ENCODE assay signal across 1 cellular context in the genomic region with DNA sequence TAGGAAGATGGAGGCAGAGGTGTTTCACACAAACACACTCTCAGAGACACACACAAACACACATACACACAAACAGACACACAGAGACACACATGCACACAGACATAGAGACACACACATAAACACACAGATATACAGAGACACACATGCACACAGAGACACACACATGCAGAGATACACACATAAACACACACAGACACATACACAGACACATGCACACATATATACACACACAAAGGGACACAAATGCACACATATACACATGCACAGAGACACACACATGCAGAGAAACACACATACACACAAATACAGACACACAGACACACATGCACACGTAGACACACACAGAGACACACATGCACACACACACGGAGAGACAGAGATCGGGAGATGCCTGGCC.
TF ChIP-seq lines count a peak whose summit lies in the region.

No MANE protein-coding gene starts in this region.

TF ChIP-seq in HepG2, 621 proteins besides CTCF, POLR2A, EP300 and RAD21:
- TF ChIP-seq MNT (IDR thresholded peaks at IDR 0.05), result peak; percentile 62
- no peak for TF ChIP-seq NCOA2 (CRISPR knock-in tag; IDR thresholded peaks at IDR 0.05)
